Comparison of ENCODE assay signal across 8 cellular contexts in the genomic region with DNA sequence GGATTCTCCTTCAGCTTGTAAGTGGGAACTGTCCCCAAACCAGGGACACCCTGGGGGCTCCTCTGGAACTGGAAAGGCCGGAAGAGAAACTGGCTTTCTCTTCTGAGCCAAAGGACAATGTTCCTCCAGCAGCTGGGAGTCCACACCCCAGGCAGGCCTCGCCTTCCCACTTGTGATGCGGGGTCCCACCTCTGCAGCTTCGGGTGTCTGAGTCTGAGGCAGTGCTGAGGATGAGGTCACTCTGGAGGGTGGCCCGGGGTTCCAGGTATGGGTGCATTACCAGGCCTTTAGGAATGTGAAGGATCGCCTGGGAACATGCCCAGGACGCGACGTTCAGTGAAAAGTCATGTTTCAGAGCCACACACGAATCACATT. TPM values are rescaled to one million over a fixed set of nuclear protein-coding genes. Genes with fewer than 3 reads are reported as not detected.
DNase-seq lines count a peak whose midpoint lies in the region; ATAC-seq and TF ChIP-seq lines count a peak whose summit lies in the region.

No MANE protein-coding gene starts in this region.

- H3K9me3 Mint-ChIP-seq in glutamatergic neuron (ENCODE audit: unreplicated experiment), result peaks cover 3% of the 10 kb centered on the region

- ATAC-seq in RWPE2 (ENCODE audit: low read depth), result peak; percentile 31; the same call in 1 of the 3 replicates
- ATAC-seq in gastrocnemius medialis, result peak in 1 of 2 donors; percentile 27
- ATAC-seq in HG02884 (IDR thresholded peaks at IDR 0.05; ENCODE audit: unreplicated experiment), result no peak
- no peak for ATAC-seq in HG03442 (IDR thresholded peaks at IDR 0.05; ENCODE audit: unreplicated experiment)

- H3K36me3 Mint-ChIP-seq in glutamatergic neuron (ENCODE audit: unreplicated experiment), result no peaks in the 10 kb centered on the region

- H3K9me3 ChIP-seq in RWPE2 (ENCODE audit: severe bottlenecking) (no peaks in the 10 kb centered on the region), gastrocnemius medialis (no peaks in the 10 kb centered on the region)

- DNase-seq in EL (peak; percentile 25), RWPE2 (ENCODE audit: low spot score) (no peak), glutamatergic neuron (no peak), gastrocnemius medialis (no peak), GM19240 (ENCODE audit: insufficient read length, low spot score) (no peak), Ammon's horn (ENCODE audit: low spot score) (no peak)

- peaks cover 3% of the 10 kb centered on the region for H3K27me3 Mint-ChIP-seq in glutamatergic neuron (ENCODE audit: unreplicated experiment)

- peak in 1 of 2 donors; percentile 34 for TF ChIP-seq POLR2A in gastrocnemius medialis (IDR thresholded peaks at IDR 0.05)

- H3K27ac ChIP-seq in RWPE2 (ENCODE audit: poor library complexity, severe bottlenecking) (peak overlapping the region; percentile 40), gastrocnemius medialis (peak overlapping the region in 3 of 4 donors; percentile 55 to 78 (median 57))

- H3K36me3 ChIP-seq in RWPE2 (ENCODE audit: low read depth) (no peaks in the 10 kb centered on the region), gastrocnemius medialis (no peaks in the 10 kb centered on the region)

- no peak for TF ChIP-seq CTCF in RWPE2 (IDR thresholded peaks at IDR 0.05; ENCODE audit: poor library complexity, severe bottlenecking)
- TF ChIP-seq CTCF in glutamatergic neuron (IDR thresholded peaks at IDR 0.05; ENCODE audit: partially characterized antibody, unreplicated experiment), result no peak
- TF ChIP-seq CTCF in gastrocnemius medialis (IDR thresholded peaks at IDR 0.05 in 4 of 5, conservative IDR thresholded peaks at IDR 0.05 in 1 of 5), result no peak

- no peaks in the 10 kb centered on the region for H3K4me1 Mint-ChIP-seq in glutamatergic neuron (ENCODE audit: low read depth, unreplicated experiment)

- H3K4me3 ChIP-seq in RWPE2 (ENCODE audit: severe bottlenecking), result peak overlapping the region; percentile 44
- peak overlapping the region; percentile 53 to 81 (median 64) for H3K4me3 ChIP-seq in gastrocnemius medialis

- peak overlapping the region; percentile 84 for H3K4me3 Mint-ChIP-seq in glutamatergic neuron (ENCODE audit: unreplicated experiment)

- in situ Hi-C loops in gastrocnemius medialis (cut with MboI; ENCODE audit: low sequenced_read_pairs in 4 of 4), result no loop called here

- H3K4me1 ChIP-seq in RWPE2 (ENCODE audit: insufficient read depth, poor library complexity, severe bottlenecking) (peaks cover 5% of the 10 kb centered on the region), gastrocnemius medialis (peaks cover 13 to 19% of the 10 kb centered on the region in 2 donors)

- intact Hi-C loops in gastrocnemius medialis (cut with DNase I; ENCODE audit: low total_unique reads), result loop anchor here (2.0 kb wide), 1 partner anchor 34 kb away; no protein-coding TSS in a partner anchor

- H3K27me3 ChIP-seq in RWPE2 (ENCODE audit: insufficient read depth, poor library complexity, severe bottlenecking) (peaks cover 12% of the 10 kb centered on the region), gastrocnemius medialis (peaks cover 3 to 13% (median 4%) of the 10 kb centered on the region in 3 donors)

- H3K27ac Mint-ChIP-seq in glutamatergic neuron (ENCODE audit: unreplicated experiment), result no peak overlapping the region

RNA-seq across cellular contexts. Expression of gene BOK, which starts 18.2 kb away (rescaled TPM):
- total RNA-seq in glutamatergic neuron (ENCODE audit: unreplicated experiment) (13.8 TPM), gastrocnemius medialis (1 to 10 TPM in 3 of 4 donors, under 1 TPM in 1; 0.92 to 4.7 (median 2.3) TPM)

RNA-seq across cellular contexts. Expression of gene STK25, which starts 32.0 kb away (rescaled TPM):
- total RNA-seq in glutamatergic neuron (ENCODE audit: unreplicated experiment), result 347 TPM
- 100 to 1,000 TPM; 407 to 555 (median 524) TPM for total RNA-seq in gastrocnemius medialis
